Comparison of ENCODE assay signal across 3 cellular contexts in genomic region chr2:231910161-231910560, GRCh38. TPM values are rescaled to one million over a fixed set of nuclear protein-coding genes. Genes with fewer than 3 reads are reported as not detected.
"Had no signal": no experiment of that assay in that cellular context is flagged by ENCODE, and none has a peak within 500 bp of the region (broad histone marks: within the 10 kb centered on the region; RNA-seq: fewer than 3 reads in every experiment).

No MANE protein-coding gene starts in this region.

RNA-seq across cellular contexts. Expression of gene NPPC, which starts 16.0 kb away (rescaled TPM):
- total RNA-seq: bronchial epithelial cell; RPMI7951; T-helper 2 cell treated with Interferon-gamma antibody and Interleukin-4, amounts not matched to agents 100 ng/mL and 5 ng/mL, for 36 hours had no signal
